Comparison of ENCODE assay signal across 23 cellular contexts in genomic region chr14:98077176-98077575, GRCh38.
"Had no signal": no experiment of that assay in that cellular context is flagged by ENCODE, and none has a peak within 500 bp of the region (broad histone marks: within the 10 kb centered on the region; RNA-seq: fewer than 3 reads in every experiment).

No MANE protein-coding gene starts in this region.

- H3K4me3 ChIP-seq: cardiac muscle cell, lung, sigmoid colon had no signal

- H3K27me3 Mint-ChIP-seq: activated CD4-positive, alpha-beta T cell treated with anti-CD3 and anti-CD28 coated beads, Interleukin-2, amount 10 ng/mL, durations not matched to agents 7 days and 5 days; activated naive CD8-positive, alpha-beta T cell; stimulated activated memory B cell treated with anti-CD40 and anti-IgM and Interleukin-4, amounts not matched to agents 10 μg/mL and 1 μg/mL and 100 μg/mL, for 72 hours had no signal

- ATAC-seq: activated CD4-positive, CD25-positive, alpha-beta regulatory T cell treated with anti-CD3 and anti-CD28 coated beads, Interleukin-2, amount 50 U/mL, for 24 hours; activated CD8-positive, alpha-beta T cell treated with anti-CD3 and anti-CD28 coated beads, Interleukin-2, amount 10 ng/mL, durations not matched to agents 7 days and 5 days; effector memory CD8-positive, alpha-beta T cell; left lobe of liver; natural killer cell treated with Interleukin-12 subunit alpha and Interleukin-12 subunit beta and Interleukin-15 and Interleukin-18, amount 100 ng/mL, for 72 hours; stimulated activated memory B cell treated with anti-CD40 and anti-IgM and Interleukin-4, amounts not matched to agents 10 μg/mL and 1 μg/mL and 100 μg/mL, for 72 hours had no signal

- H3K9me3 ChIP-seq: sigmoid colon had no signal

- DNase-seq: activated CD4-positive, alpha-beta T cell treated with anti-CD3 and anti-CD28 coated beads, Interleukin-2, amount 10 ng/mL, durations not matched to agents 7 days and 5 days; activated CD8-positive, alpha-beta memory T cell treated with anti-CD3 and anti-CD28 coated beads, Interleukin-2, amount 50 U/mL, for 48 hours; activated CD8-positive, alpha-beta T cell treated with anti-CD3 and anti-CD28 coated beads, Interleukin-2, amount 10 ng/mL, durations not matched to agents 7 days and 5 days; activated gamma-delta T cell; activated T-cell treated with anti-CD3 and anti-CD28 coated beads, Interleukin-2, amount 50 U/mL, for 48 hours; dermis blood vessel endothelial cell; effector memory CD8-positive, alpha-beta T cell; foreskin melanocyte; glutamatergic neuron; hippocampal formation; posterior cingulate gyrus; sigmoid colon; stimulated activated CD4-positive, alpha-beta T cell treated with anti-CD3 and anti-CD28 coated beads, Interleukin-4, amount 100 ng/mL, for 4 hours; T-helper 1 cell; T1000 had no signal

- H3K27ac ChIP-seq: cardiac muscle cell, sigmoid colon had no signal

- H3K4me1 Mint-ChIP-seq: activated CD4-positive, alpha-beta T cell treated with anti-CD3 and anti-CD28 coated beads, Interleukin-2, amount 10 ng/mL, durations not matched to agents 7 days and 5 days; stimulated activated memory B cell treated with anti-CD40 and anti-IgM and Interleukin-4, amounts not matched to agents 10 μg/mL and 1 μg/mL and 100 μg/mL, for 72 hours had no signal

- H3K36me3 Mint-ChIP-seq: mesothelial cell of epicardium; natural killer cell treated with Interleukin-12 subunit alpha and Interleukin-12 subunit beta and Interleukin-15 and Interleukin-18, amount 100 ng/mL, for 72 hours; stimulated activated memory B cell treated with anti-CD40 and anti-IgM and Interleukin-4, amounts not matched to agents 10 μg/mL and 1 μg/mL and 100 μg/mL, for 72 hours had no signal

- H3K36me3 ChIP-seq: cardiac muscle cell, sigmoid colon had no signal

- H3K4me3 Mint-ChIP-seq: activated CD4-positive, alpha-beta T cell treated with anti-CD3 and anti-CD28 coated beads, Interleukin-2, amount 10 ng/mL, durations not matched to agents 7 days and 5 days; activated CD8-positive, alpha-beta T cell treated with anti-CD3 and anti-CD28 coated beads, Interleukin-2, amount 10 ng/mL, durations not matched to agents 7 days and 5 days; activated naive CD8-positive, alpha-beta T cell; effector memory CD8-positive, alpha-beta T cell; mesothelial cell of epicardium; natural killer cell treated with Interleukin-12 subunit alpha and Interleukin-12 subunit beta and Interleukin-15 and Interleukin-18, amount 100 ng/mL, for 72 hours; stimulated activated memory B cell treated with anti-CD40 and anti-IgM and Interleukin-4, amounts not matched to agents 10 μg/mL and 1 μg/mL and 100 μg/mL, for 72 hours had no signal

- H3K4me1 ChIP-seq: sigmoid colon had no signal

- H3K27me3 ChIP-seq: cardiac muscle cell, sigmoid colon had no signal

- H3K9me3 Mint-ChIP-seq: activated CD4-positive, alpha-beta T cell treated with anti-CD3 and anti-CD28 coated beads, Interleukin-2, amount 10 ng/mL, durations not matched to agents 7 days and 5 days; effector memory CD8-positive, alpha-beta T cell; natural killer cell treated with Interleukin-12 subunit alpha and Interleukin-12 subunit beta and Interleukin-15 and Interleukin-18, amount 100 ng/mL, for 72 hours had no signal

- H3K27ac Mint-ChIP-seq: activated CD4-positive, alpha-beta T cell treated with anti-CD3 and anti-CD28 coated beads, Interleukin-2, amount 10 ng/mL, durations not matched to agents 7 days and 5 days; activated CD8-positive, alpha-beta T cell treated with anti-CD3 and anti-CD28 coated beads, Interleukin-2, amount 10 ng/mL, durations not matched to agents 7 days and 5 days; activated naive CD8-positive, alpha-beta T cell; effector memory CD8-positive, alpha-beta T cell; mesothelial cell of epicardium; natural killer cell treated with Interleukin-12 subunit alpha and Interleukin-12 subunit beta and Interleukin-15 and Interleukin-18, amount 100 ng/mL, for 72 hours; stimulated activated memory B cell treated with anti-CD40 and anti-IgM and Interleukin-4, amounts not matched to agents 10 μg/mL and 1 μg/mL and 100 μg/mL, for 72 hours had no signal
